In genomic region chr11:64801591-64802369, GRCh38 we compare ENCODE assay signal across 8 cellular contexts. TPM values are rescaled to one million over a fixed set of nuclear protein-coding genes. Genes with fewer than 3 reads are reported as not detected.
DNase-seq lines count a peak whose midpoint lies in the region; ATAC-seq and TF ChIP-seq lines count a peak whose summit lies in the region.

No MANE protein-coding gene starts in this region.

- no peak overlapping the region for H2BK120ac ChIP-seq in mesenchymal stem cell (ENCODE audit: low read depth, low read length)

- DNase-seq in Right ventricle myocardium inferior (ENCODE audit: missing footprints) (peak; percentile 49), cardiac septum (ENCODE audit: low spot score) (no peak), adrenal gland (no peak), mesenchymal stem cell (peak; percentile 8)

- ATAC-seq in Right ventricle myocardium inferior (no peak), HG02852 (IDR thresholded peaks at IDR 0.05; ENCODE audit: unreplicated experiment) (no peak), GM21737 (IDR thresholded peaks at IDR 0.05; ENCODE audit: unreplicated experiment) (no peak), HG03439 (IDR thresholded peaks at IDR 0.05; ENCODE audit: unreplicated experiment) (no peak)

- H2AK5ac ChIP-seq in mesenchymal stem cell (ENCODE audit: low read length, severe bottlenecking): no peak overlapping the region

- H3K4me1 ChIP-seq in adrenal gland (replicated peaks in 1 of 2): peaks cover 18 to 26% of the 10 kb centered on the region in 2 donors
- H3K4me1 ChIP-seq in mesenchymal stem cell (ENCODE audit: control insufficient read depth, insufficient read depth, low read depth, low read length): peaks cover 23% of the 10 kb centered on the region
- H3K4me1 ChIP-seq in urinary bladder (ENCODE audit: insufficient read depth): no peaks in the 10 kb centered on the region

- intact Hi-C loops in Right ventricle myocardium inferior (cut with DNase I) (no loop called here), cardiac septum (cut with DNase I) (no loop called here), adrenal gland (cut with DNase I) (no loop called here)

- H3K27me3 ChIP-seq in adrenal gland (no peaks in the 10 kb centered on the region), mesenchymal stem cell (ENCODE audit: control insufficient read depth in 1 of 2, insufficient read depth in 1 of 2, low read length in 2 of 2) (no peaks in the 10 kb centered on the region)

- no peak overlapping the region for H3K4ac ChIP-seq in mesenchymal stem cell (ENCODE audit: low read depth in 1 of 2, low read length in 2 of 2)

- H2BK12ac ChIP-seq in mesenchymal stem cell (ENCODE audit: low read length in 2 of 2): no peak overlapping the region

- peak overlapping the region; percentile 82 for H3K4me2 ChIP-seq in mesenchymal stem cell (ENCODE audit: low read length, poor library complexity, severe bottlenecking)

- H3K23ac ChIP-seq in mesenchymal stem cell (ENCODE audit: low read length in 2 of 2): no peak overlapping the region

- H2AFZ ChIP-seq in mesenchymal stem cell (ENCODE audit: low read depth, low read length): no peak overlapping the region

- no peak overlapping the region for H3K14ac ChIP-seq in mesenchymal stem cell (ENCODE audit: low read length in 2 of 2)

- peak overlapping the region in 3 of 5 donors; percentile 71 to 87 (median 71) for H3K27ac ChIP-seq in adrenal gland
- no peak overlapping the region for H3K27ac ChIP-seq in mesenchymal stem cell (ENCODE audit: low read length, poor library complexity, severe bottlenecking)
- peak overlapping the region; percentile 64 for H3K27ac ChIP-seq in urinary bladder (ENCODE audit: low read depth)

- WGBS in adrenal gland, 4 donors: 44 to 61% (median 53%) methylated on average over 7 to 13 of the region's 13 CpGs
- 66% methylated on average over 13 of the region's 13 CpGs for WGBS in mesenchymal stem cell
- WGBS in urinary bladder: 50% methylated on average over 13 of the region's 13 CpGs

- H3K9ac ChIP-seq in mesenchymal stem cell (ENCODE audit: low read length): no peak overlapping the region

- no peaks in the 10 kb centered on the region for H3K9me3 ChIP-seq in adrenal gland (replicated peaks in 1 of 3)
- no peaks in the 10 kb centered on the region for H3K9me3 ChIP-seq in mesenchymal stem cell (ENCODE audit: control insufficient read depth, low read length)

- no peak for TF ChIP-seq POLR2A in adrenal gland (IDR thresholded peaks at IDR 0.05)

- peak overlapping the region; percentile 53 for H4K91ac ChIP-seq in mesenchymal stem cell (ENCODE audit: low read length)

- H3K4me3 ChIP-seq in adrenal gland (peak overlapping the region in 1 of 4 donors; percentile 77), mesenchymal stem cell (ENCODE audit: insufficient read depth in 1 of 2, low read depth in 1 of 2, low read length in 2 of 2) (peak overlapping the region in 1 of 2 experiments; percentile 75), urinary bladder (ENCODE audit: low read depth, low read length) (peak overlapping the region; percentile 60)

- H4K8ac ChIP-seq in mesenchymal stem cell (ENCODE audit: low read length): peak overlapping the region; percentile 88

- H3K36me3 ChIP-seq in adrenal gland (replicated peaks in 1 of 2): peaks cover 0 to 30% of the 10 kb centered on the region in 2 donors
- peaks cover 38 to 65% of the 10 kb centered on the region in 2 experiments for H3K36me3 ChIP-seq in mesenchymal stem cell (ENCODE audit: control insufficient read depth in 1 of 2, insufficient read depth in 2 of 2, low read depth in 1 of 2, low read length in 2 of 2)
- no peaks in the 10 kb centered on the region for H3K36me3 ChIP-seq in urinary bladder (ENCODE audit: insufficient read depth)

- peaks cover 20% of the 10 kb centered on the region for H3K79me1 ChIP-seq in mesenchymal stem cell (replicated peaks; ENCODE audit: low read length, poor library complexity, severe bottlenecking)

- peak overlapping the region; percentile 4 to 33 for H3K18ac ChIP-seq in mesenchymal stem cell (ENCODE audit: low read depth in 1 of 2, low read length in 2 of 2)

- H2BK5ac ChIP-seq in mesenchymal stem cell (ENCODE audit: low read depth, low read length, poor library complexity, severe bottlenecking): no peak overlapping the region

- TF ChIP-seq CTCF in adrenal gland (IDR thresholded peaks at IDR 0.05): no peak

- peak overlapping the region; percentile 0 for H2BK15ac ChIP-seq in mesenchymal stem cell (ENCODE audit: low read depth, poor library complexity, severe bottlenecking)

RNA-seq across cellular contexts. Expression of gene MAP4K2, which starts 1.2 kb away (rescaled TPM):
- 11.3 TPM for total RNA-seq in Right ventricle myocardium inferior
- 6.7 TPM for total RNA-seq in cardiac septum
- total RNA-seq in adrenal gland: 10 to 100 TPM; 12.9 to 34.8 (median 19.0) TPM
- polyA plus RNA-seq in adrenal gland: 10 to 100 TPM in 2 of 3 donors, 1 to 10 TPM in 1; 6.4 to 57.7 (median 27.7) TPM
- polyA plus RNA-seq in mesenchymal stem cell (2013, experiment 1 of 2): 12.3 TPM
- 13.7 TPM for polyA plus RNA-seq in mesenchymal stem cell (2013, experiment 2 of 2)
- 11.7 TPM for total RNA-seq in urinary bladder
- polyA plus RNA-seq in urinary bladder: 13.9 TPM

RNA-seq across cellular contexts. Expression of gene MEN1, which starts 8.6 kb away (rescaled TPM):
- 8.4 TPM for total RNA-seq in Right ventricle myocardium inferior
- 8.6 TPM for total RNA-seq in cardiac septum
- total RNA-seq in adrenal gland: 10 to 100 TPM; 19.7 to 50.6 (median 30.3) TPM
- polyA plus RNA-seq in adrenal gland: 10 to 100 TPM; 21.4 to 32.8 (median 29.1) TPM
- polyA plus RNA-seq in mesenchymal stem cell (2013, experiment 1 of 2): 30.3 TPM
- 29.2 TPM for polyA plus RNA-seq in mesenchymal stem cell (2013, experiment 2 of 2)
- total RNA-seq in urinary bladder: 11.3 TPM
- polyA plus RNA-seq in urinary bladder: 17.4 TPM

RNA-seq across cellular contexts. Expression of gene SF1, which starts 23.4 kb away (rescaled TPM):
- total RNA-seq in Right ventricle myocardium inferior (172 TPM), cardiac septum (175 TPM), adrenal gland (100 to 1,000 TPM; 109 to 395 (median 253) TPM), urinary bladder (111 TPM)
- polyA plus RNA-seq in adrenal gland (100 to 1,000 TPM; 150 to 197 (median 178) TPM), urinary bladder (115 TPM)
- polyA plus RNA-seq in mesenchymal stem cell (2013, experiment 1 of 2): 124 TPM
- polyA plus RNA-seq in mesenchymal stem cell (2013, experiment 2 of 2): 118 TPM

RNA-seq across cellular contexts. Expression of gene PYGM, which starts 42.0 kb away (rescaled TPM):
- total RNA-seq in Right ventricle myocardium inferior (179 TPM), cardiac septum (42.5 TPM), adrenal gland (10 to 100 TPM in 1 of 8 donors, 1 to 10 TPM in 7; 1.8 to 10.1 (median 3.8) TPM), urinary bladder (15.1 TPM)
- polyA plus RNA-seq in adrenal gland (1 to 10 TPM; 2.4 to 5.1 (median 4.8) TPM), urinary bladder (33.6 TPM)
- 0.18 TPM for polyA plus RNA-seq in mesenchymal stem cell (2013, experiment 1 of 2)
- 0.21 TPM for polyA plus RNA-seq in mesenchymal stem cell (2013, experiment 2 of 2)

RNA-seq across cellular contexts. Expression of gene CDC42BPG, which starts 42.7 kb away (rescaled TPM):
- 0.16 TPM for total RNA-seq in Right ventricle myocardium inferior
- total RNA-seq in cardiac septum: 1.2 TPM
- 10 to 100 TPM in 2 of 8 donors, 1 to 10 TPM in 6; 4.9 to 12.9 (median 9.1) TPM for total RNA-seq in adrenal gland
- 1 to 10 TPM; 3.3 to 7.4 (median 4.9) TPM for polyA plus RNA-seq in adrenal gland
- 0.26 TPM for polyA plus RNA-seq in mesenchymal stem cell (2013, experiment 1 of 2)
- 0.21 TPM for polyA plus RNA-seq in mesenchymal stem cell (2013, experiment 2 of 2)
- total RNA-seq in urinary bladder: 4.3 TPM
- polyA plus RNA-seq in urinary bladder: 3.2 TPM

Comparison
In these comparisons a context has a peak if more than half of its experiments do, and no peak if none do; other contexts are left out.
1. DNase-seq: peak in Right ventricle myocardium inferior (single experiment) and mesenchymal stem cell (single experiment); none in cardiac septum (single experiment) and adrenal gland (0 of 7).